Comparison of ENCODE assay signal across 11 cellular contexts in the genomic region with DNA sequence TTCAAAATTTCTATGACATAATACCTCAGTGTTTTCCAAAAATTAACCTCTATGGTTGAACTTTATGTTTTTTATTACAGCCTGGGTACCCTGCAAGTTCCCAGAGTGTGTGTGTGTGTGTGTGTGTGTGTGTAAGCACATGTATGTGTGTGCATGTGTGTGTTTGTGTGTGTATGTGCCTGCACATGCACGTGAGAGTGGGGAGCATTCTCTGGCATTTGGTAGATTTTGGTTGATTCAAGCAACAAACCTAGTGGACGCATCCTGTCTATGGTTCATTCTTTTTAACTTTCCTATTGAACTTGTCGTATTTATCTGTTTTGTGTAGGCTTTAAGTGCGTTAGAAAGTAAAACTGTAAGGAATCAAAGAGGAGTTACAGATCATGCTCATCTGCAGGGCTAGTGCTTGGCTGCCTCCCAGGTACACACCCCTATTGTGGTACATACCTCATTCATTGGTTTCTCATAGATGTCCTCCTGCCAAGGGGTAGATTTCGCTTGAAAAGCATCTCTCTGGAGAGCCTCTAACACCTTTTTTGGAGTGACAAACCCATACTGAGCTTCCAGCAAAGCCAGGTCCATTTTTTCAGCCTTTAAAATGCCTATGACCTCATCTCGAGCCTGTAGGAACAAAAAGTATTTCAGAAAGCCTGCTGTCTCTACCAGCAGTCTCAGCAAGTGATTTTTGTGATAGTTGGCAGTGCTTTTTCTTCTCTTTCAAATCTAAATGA.
DNase-seq lines count a peak whose midpoint lies in the region; ATAC-seq and TF ChIP-seq lines count a peak whose summit lies in the region.
"Had no signal": no experiment of that assay in that cellular context is flagged by ENCODE, and none has a peak within 500 bp of the region (broad histone marks: within the 10 kb centered on the region; RNA-seq: fewer than 3 reads in every experiment).

No MANE protein-coding gene starts in this region.

- peaks cover 4 to 29% (median 11%) of the 10 kb centered on the region in 4 donors for H3K4me1 ChIP-seq in transverse colon

- TF ChIP-seq EP300 in transverse colon (IDR thresholded peaks at IDR 0.05; ENCODE audit: low read depth) = no peak

- no peak for TF ChIP-seq POLR2A in lower leg skin (IDR thresholded peaks at IDR 0.05)
- no peak for TF ChIP-seq POLR2A in transverse colon (IDR thresholded peaks at IDR 0.05)

- TF ChIP-seq CTCF in lower leg skin (IDR thresholded peaks at IDR 0.05) = no peak
- no peak for TF ChIP-seq CTCF in transverse colon (IDR thresholded peaks at IDR 0.05)

- H3K4me3 ChIP-seq in lower leg skin (ENCODE audit: low read depth, poor library complexity, severe bottlenecking) = no peak overlapping the region
- no peak overlapping the region for H3K4me3 ChIP-seq in transverse colon

- peak overlapping the region; percentile 68 to 74 (median 71) for H3K27ac ChIP-seq in transverse colon

- H3K27ac Mint-ChIP-seq in stimulated activated naive B cell treated with anti-CD40 and anti-IgM and Interleukin-4, amounts not matched to agents 10 μg/mL and 1 μg/mL and 100 μg/mL, for 72 hours = no peak overlapping the region
- H3K27ac Mint-ChIP-seq: memory B cell had no signal

- 31 to 32% methylated on average over 6 of the region's 6 CpGs for WGBS in lower leg skin, 2 donors
- WGBS in transverse colon (ENCODE audit: low coverage in 1 of 2), 2 donors = 58 to 76% methylated on average over 5 to 6 of the region's 6 CpGs

- no peak overlapping the region for H3K4me3 Mint-ChIP-seq in stimulated activated naive B cell treated with anti-CD40 and anti-IgM and Interleukin-4, amounts not matched to agents 10 μg/mL and 1 μg/mL and 100 μg/mL, for 72 hours
- H3K4me3 Mint-ChIP-seq: memory B cell had no signal

- H3K9me3 ChIP-seq in transverse colon = no peaks in the 10 kb centered on the region

- DNase-seq in NCI-H2029 treated with DMSO at 0.1 percent for 48 hours (lab: John Stamatoyannopoulos, UW) (peak; percentile 25), cerebellum (ENCODE audit: low spot score) (peak; percentile 53), lower leg skin (ENCODE audit: low spot score in 2 of 2) (peak; percentile 48 to 87), transverse colon (peak; percentile 33), NCI-H1417 (lab: John Stamatoyannopoulos, UW) (no peak)
- DNase-seq in stimulated activated CD4-positive, alpha-beta T cell treated with anti-CD3 and anti-CD28 coated beads, Interleukin-4, amount 100 ng/mL, for 1 hour = no peak
- DNase-seq in stimulated activated naive B cell treated with anti-CD40 and anti-IgM and Interleukin-4, amounts not matched to agents 10 μg/mL and 1 μg/mL and 100 μg/mL, for 72 hours = no peak
- DNase-seq: activated CD4-positive, alpha-beta T cell treated with anti-CD3 and anti-CD28 coated beads, Interleukin-2, amount 50 U/mL, for 4 hours; cortex of kidney had no signal

- no peaks in the 10 kb centered on the region for H3K36me3 ChIP-seq in transverse colon

- in situ Hi-C loops in transverse colon (cut with MboI; ENCODE audit: low pct_ligation_motif_present in 1 of 4, low pct_unique_long_range_greater_than_20kb in 1 of 4, low sequenced_read_pairs in 3 of 4) = no loop called here

- no peaks in the 10 kb centered on the region for H3K27me3 ChIP-seq in transverse colon

- peaks cover 4 to 5% of the 10 kb centered on the region in 2 donors for H3K4me1 Mint-ChIP-seq in stimulated activated naive B cell treated with anti-CD40 and anti-IgM and Interleukin-4, amounts not matched to agents 10 μg/mL and 1 μg/mL and 100 μg/mL, for 72 hours

- no peaks in the 10 kb centered on the region for H3K27me3 Mint-ChIP-seq in stimulated activated naive B cell treated with anti-CD40 and anti-IgM and Interleukin-4, amounts not matched to agents 10 μg/mL and 1 μg/mL and 100 μg/mL, for 72 hours
- H3K27me3 Mint-ChIP-seq: memory B cell had no signal

- ATAC-seq in stimulated activated naive B cell treated with anti-CD40 and anti-IgM and Interleukin-4, amounts not matched to agents 10 μg/mL and 1 μg/mL and 100 μg/mL, for 72 hours (replicated peaks) = no peak
- ATAC-seq in GM19023 (IDR thresholded peaks at IDR 0.05; ENCODE audit: unreplicated experiment) = no peak

- intact Hi-C loops in lower leg skin (cut with DNase I; ENCODE audit: low total_unique reads) = no loop called here
- intact Hi-C loops in transverse colon (cut with DNase I; ENCODE audit: low total_unique reads) = no loop called here

- no peaks in the 10 kb centered on the region for H3K9me3 Mint-ChIP-seq in stimulated activated naive B cell treated with anti-CD40 and anti-IgM and Interleukin-4, amounts not matched to agents 10 μg/mL and 1 μg/mL and 100 μg/mL, for 72 hours
- H3K9me3 Mint-ChIP-seq: memory B cell had no signal

- peaks cover 9% of the 10 kb centered on the region in 2 donors for H3K36me3 Mint-ChIP-seq in stimulated activated naive B cell treated with anti-CD40 and anti-IgM and Interleukin-4, amounts not matched to agents 10 μg/mL and 1 μg/mL and 100 μg/mL, for 72 hours

Comparison
In these comparisons a context has a peak if more than half of its experiments do, and no peak if none do; other contexts are left out.
1. DNase-seq: peak in NCI-H2029 treated with DMSO at 0.1 percent for 48 hours (single experiment), cerebellum (single experiment), lower leg skin (2 of 2) and transverse colon (single experiment); none in NCI-H1417 (0 of 3), stimulated activated CD4-positive, alpha-beta T cell treated with anti-CD3 and anti-CD28 coated beads, Interleukin-4, amount 100 ng/mL, for 1 hour (single experiment) and stimulated activated naive B cell treated with anti-CD40 and anti-IgM and Interleukin-4, amounts not matched to agents 10 μg/mL and 1 μg/mL and 100 μg/mL, for 72 hours (single experiment).